8 cellular contexts compared by ENCODE assay signal in genomic region chr2:96485751-96486643, GRCh38.
DNase-seq lines count a peak whose midpoint lies in the region; ATAC-seq and TF ChIP-seq lines count a peak whose summit lies in the region.

No MANE protein-coding gene starts in this region.

- no peak for TF ChIP-seq CTCF in GM13976 (IDR thresholded peaks at IDR 0.05; ENCODE audit: borderline replicate concordance, control extremely low read depth, extremely low read depth, insufficient read depth, missing control alignments)

- H3K4me3 ChIP-seq in endocrine pancreas (ENCODE audit: control insufficient read depth, insufficient read depth, low read length) (peak overlapping the region; percentile 48), mucosa of stomach (ENCODE audit: low read length) (peak overlapping the region; percentile 52)

- in situ Hi-C loops in GM13976 (cut with MboI; ENCODE audit: low sequenced_read_pairs, unreplicated experiment), result no loop called here

- H3K9ac ChIP-seq in endocrine pancreas (ENCODE audit: control insufficient read depth, insufficient read depth, low read length) (peak overlapping the region; percentile 78), mucosa of stomach (ENCODE audit: low read length) (peak overlapping the region; percentile 78)

- H3K4me1 ChIP-seq in endocrine pancreas (ENCODE audit: control insufficient read depth, insufficient read depth, low read length) (no peaks in the 10 kb centered on the region), mucosa of stomach (ENCODE audit: control insufficient read depth, insufficient read depth, low read length) (peaks cover 5% of the 10 kb centered on the region)

- H3K9me3 ChIP-seq in endocrine pancreas (ENCODE audit: control insufficient read depth, low read length), result no peaks in the 10 kb centered on the region
- no peaks in the 10 kb centered on the region for H3K9me3 ChIP-seq in mucosa of stomach (ENCODE audit: control insufficient read depth, low read length)

- peak; percentile 92 for DNase-seq in GM13976 (ENCODE audit: low spot score)
- peak; percentile 51 for DNase-seq in NCI-H2107 treated with DMSO at 0.1 percent for 48 hours (lab: John Stamatoyannopoulos, UW; ENCODE audit: unreplicated experiment)
- DNase-seq in activated CD8-positive, alpha-beta memory T cell treated with anti-CD3 and anti-CD28 coated beads for 24 hours, result peak; percentile 90
- DNase-seq in stimulated activated CD8-positive, alpha-beta memory T cell treated with anti-CD3 and anti-CD28 coated beads, Interleukin-4, amount 100 ng/mL, for 48 hours, result peak; percentile 86
- no peak for DNase-seq in iPS-NIHi11 (ENCODE audit: low spot score)

- ATAC-seq in HG02623 (IDR thresholded peaks at IDR 0.05; ENCODE audit: unreplicated experiment), result peak; percentile 86

- H3K27me3 ChIP-seq in endocrine pancreas (ENCODE audit: control insufficient read depth, insufficient read depth, low read length) (no peaks in the 10 kb centered on the region), mucosa of stomach (ENCODE audit: control insufficient read depth, insufficient read depth, low read length) (no peaks in the 10 kb centered on the region)

- H3K36me3 ChIP-seq in endocrine pancreas (ENCODE audit: control insufficient read depth, insufficient read depth, low read length) (no peaks in the 10 kb centered on the region), mucosa of stomach (ENCODE audit: control insufficient read depth, insufficient read depth, low read length) (no peaks in the 10 kb centered on the region)
